ENCODE assay signal across 10 cellular contexts in the genomic region with DNA sequence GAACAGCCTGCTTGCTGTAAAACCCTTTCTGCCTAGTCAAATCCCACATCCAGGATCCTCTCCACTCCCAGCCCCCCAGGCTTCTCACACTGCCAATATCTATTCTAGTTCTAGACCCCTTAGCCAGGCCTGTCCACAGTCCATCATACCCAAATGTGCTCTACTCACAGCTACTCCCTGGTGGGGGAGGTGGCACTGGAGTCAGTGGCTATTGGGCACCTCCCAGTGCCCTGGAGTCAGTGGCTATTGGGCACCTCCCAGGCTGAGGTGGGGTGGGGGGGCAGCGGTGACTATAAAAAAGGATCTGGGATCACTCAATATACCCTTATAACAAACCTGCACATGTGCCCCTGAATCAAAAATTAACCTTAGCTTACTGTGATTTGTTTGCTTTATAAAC. TPM values are rescaled to one million over a fixed set of nuclear protein-coding genes. Genes with fewer than 3 reads are reported as not detected.
A peak's percentile ranks its signal among the peaks of the same experiment; 100 is the strongest.
DNase-seq lines count a peak whose midpoint lies in the region; TF ChIP-seq lines count a peak whose summit lies in the region.
"Had no signal": no experiment of that assay in that cellular context is flagged by ENCODE, and none has a peak within 500 bp of the region (broad histone marks: within the 10 kb centered on the region; RNA-seq: fewer than 3 reads in every experiment).

No MANE protein-coding gene starts in this region.

- H3K36me3 ChIP-seq in spleen = no peaks in the 10 kb centered on the region

- H3K9me3 Mint-ChIP-seq in activated T-cell treated with anti-CD3 and anti-CD28 coated beads, Interleukin-2, amount 50 U/mL, for 24 hours = no peaks in the 10 kb centered on the region

- peak overlapping the region; percentile 78 for H3K4me3 Mint-ChIP-seq in activated T-cell treated with anti-CD3 and anti-CD28 coated beads, Interleukin-2, amount 50 U/mL, for 24 hours

- CTCF ChIA-PET in RWPE1 (lab: Yijun Ruan, JAX) = interaction anchor here (0.7 to 1.6 kb wide), 8 partner anchors 10 to 82 kb away, joined by 3 to 6 read pairs (median 4); no protein-coding TSS in a partner anchor

- WGBS in spleen, 5 donors = 74 to 82% (median 79%) methylated on average over 1 of the region's 1 CpG

- H3K27me3 ChIP-seq in spleen (replicated peaks in 1 of 7) = peaks cover 0 to 9% (median 0%) of the 10 kb centered on the region in 7 donors

- peaks cover 12% of the 10 kb centered on the region for H3K4me1 Mint-ChIP-seq in activated T-cell treated with anti-CD3 and anti-CD28 coated beads, Interleukin-2, amount 50 U/mL, for 24 hours (ENCODE audit: low read depth)

- no peaks in the 10 kb centered on the region for H3K36me3 Mint-ChIP-seq in activated T-cell treated with anti-CD3 and anti-CD28 coated beads, Interleukin-2, amount 50 U/mL, for 24 hours (ENCODE audit: low read depth)

- H3K27me3 Mint-ChIP-seq in activated T-cell treated with anti-CD3 and anti-CD28 coated beads, Interleukin-2, amount 50 U/mL, for 24 hours = no peaks in the 10 kb centered on the region

- no peaks in the 10 kb centered on the region for H3K9me3 ChIP-seq in iPS-18c (ENCODE audit: control insufficient read depth, insufficient read depth, low read length)
- H3K9me3 ChIP-seq in spleen = no peaks in the 10 kb centered on the region
- H3K9me3 ChIP-seq: neutrophil had no signal

- peak overlapping the region; percentile 62; the same call in 1 of the 2 replicates for H3K27ac ChIP-seq in RWPE1
- H3K27ac ChIP-seq in spleen = no peak overlapping the region
- H3K27ac ChIP-seq: neutrophil had no signal

- TF ChIP-seq POLR2A in spleen (IDR thresholded peaks at IDR 0.05) = no peak

- intact Hi-C loops in spleen (cut with DNase I; ENCODE audit: low total_unique reads) = no loop called here
- intact Hi-C loops in cardiac septum (cut with DNase I) = loop anchor here (5.0 kb wide), 1 partner anchor 75 kb away; the partner anchor contains the start of gene ANKRD63

- peaks cover 3 to 27% (median 16%) of the 10 kb centered on the region in 6 donors for H3K4me1 ChIP-seq in spleen

- TF ChIP-seq CTCF in RWPE1 (conservative IDR thresholded peaks at IDR 0.05; ENCODE audit: low read depth) (no peak), spleen (IDR thresholded peaks at IDR 0.05 in 8 of 11, conservative IDR thresholded peaks at IDR 0.05 in 3 of 11) (no peak)

- H3K4me3 ChIP-seq in iPS-18c (ENCODE audit: insufficient read depth, low read depth, low read length) = peak overlapping the region; percentile 51; the same call in 1 of the 2 replicates
- peak overlapping the region in 5 of 8 donors; percentile 58 to 78 (median 65) for H3K4me3 ChIP-seq in spleen

- H3K27ac Mint-ChIP-seq in activated T-cell treated with anti-CD3 and anti-CD28 coated beads, Interleukin-2, amount 50 U/mL, for 24 hours = no peak overlapping the region

- POLR2A ChIA-PET in RWPE1 (lab: Yijun Ruan, JAX; ENCODE audit: low non-redundant PET) = no interaction called here

- no peak for DNase-seq in activated T-cell treated with anti-CD3 and anti-CD28 coated beads, Interleukin-2, amount 50 U/mL, for 24 hours
- no peak for DNase-seq in activated T-cell treated with anti-CD3 and anti-CD28 coated beads, Interleukin-2, amount 50 U/mL, for 1 hour
- DNase-seq in RWPE1 (ENCODE audit: low spot score) (no peak), spleen (peak; percentile 66), NCI-H2081 (lab: John Stamatoyannopoulos, UW) (no peak), occipital lobe (lab: John Stamatoyannopoulos, UW) (no peak), cardiac septum (ENCODE audit: low spot score) (no peak)

RNA-seq across cellular contexts. Expression of gene DISP2, which starts 0.8 kb away (rescaled TPM):
- total RNA-seq in spleen (1 to 10 TPM in 2 of 7 donors, under 1 TPM in 4, not detected in 1; 0.05 to 3.0 (median 0.45) TPM), occipital lobe (9.2 TPM), cardiac septum (1.2 TPM)
- polyA plus RNA-seq in spleen = under 1 TPM; 0.47 to 0.63 (median 0.54) TPM

RNA-seq across cellular contexts. Expression of gene PHGR1, which starts 6.4 kb away (rescaled TPM):
- not detected for total RNA-seq in spleen
- polyA plus RNA-seq in spleen = 1 to 10 TPM in 1 of 3 donors, under 1 TPM in 1, not detected in 1; 0.67 to 4.9 TPM
- not detected for total RNA-seq in occipital lobe
- total RNA-seq in cardiac septum = not detected
- total RNA-seq: ureter had no signal

RNA-seq across cellular contexts. Expression of gene CCDC9B, which starts 16.5 kb away (rescaled TPM):
- total RNA-seq in spleen (10 to 100 TPM in 3 of 7 donors, 1 to 10 TPM in 4; 3.5 to 19.4 (median 9.4) TPM), occipital lobe (1.6 TPM), cardiac septum (178 TPM)
- polyA plus RNA-seq in spleen = 1 to 10 TPM; 2.2 to 8.0 (median 3.1) TPM

RNA-seq across cellular contexts. Expression of gene KNSTRN, which starts 25.3 kb away (rescaled TPM):
- total RNA-seq in spleen = 10 to 100 TPM in 4 of 7 donors, 1 to 10 TPM in 3; 8.3 to 16.8 (median 11.5) TPM
- polyA plus RNA-seq in spleen = 10 to 100 TPM in 1 of 3 donors, 1 to 10 TPM in 2; 6.0 to 10.3 (median 9.0) TPM
- 17.8 TPM for total RNA-seq in occipital lobe
- 7.5 TPM for total RNA-seq in cardiac septum

RNA-seq across cellular contexts. Expression of gene INAFM2, which starts 33.8 kb away (rescaled TPM):
- total RNA-seq in spleen (10 to 100 TPM; 16.8 to 29.6 (median 22.9) TPM), occipital lobe (14.8 TPM), cardiac septum (40.0 TPM)
- 10 to 100 TPM in 1 of 3 donors, 1 to 10 TPM in 2; 7.4 to 10.9 (median 9.8) TPM for polyA plus RNA-seq in spleen
